ENCODE assay signal across 26 cellular contexts in genomic region chr6:89925826-89926225, GRCh38. TPM values are rescaled to one million over a fixed set of nuclear protein-coding genes. Genes with fewer than 3 reads are reported as not detected.
DNase-seq lines count a peak whose midpoint lies in the region; ATAC-seq and TF ChIP-seq lines count a peak whose summit lies in the region.
"Had no signal": no experiment of that assay in that cellular context is flagged by ENCODE, and none has a peak within 500 bp of the region (broad histone marks: within the 10 kb centered on the region; RNA-seq: fewer than 3 reads in every experiment).

No MANE protein-coding gene starts in this region.

- H3K14ac ChIP-seq in IMR-90 (replicated peaks; ENCODE audit: low read depth, low read length) (no peak overlapping the region), mesenchymal stem cell (ENCODE audit: low read length in 2 of 2) (no peak overlapping the region)

- H3K4ac ChIP-seq in IMR-90 (ENCODE audit: low read depth, low read length) (no peak overlapping the region), mesenchymal stem cell (ENCODE audit: low read depth in 1 of 2, low read length in 2 of 2) (no peak overlapping the region), mesendoderm (ENCODE audit: low read depth, low read length) (no peak overlapping the region)

- no peak overlapping the region for H2BK12ac ChIP-seq in mesenchymal stem cell (ENCODE audit: low read length in 2 of 2)

- H3K23ac ChIP-seq in IMR-90 (ENCODE audit: low read depth, low read length) (no peak overlapping the region), mesenchymal stem cell (ENCODE audit: low read length in 2 of 2) (no peak overlapping the region), mesendoderm (ENCODE audit: low read length) (no peak overlapping the region)

- in situ Hi-C loops in IMR-90 (cut with MboI; ENCODE audit: low sequenced_read_pairs) = no loop called here

- no peak overlapping the region for H2BK15ac ChIP-seq in IMR-90 (ENCODE audit: low read depth, low read length)
- H2BK15ac ChIP-seq in mesenchymal stem cell (ENCODE audit: low read depth, poor library complexity, severe bottlenecking) = no peak overlapping the region
- H2BK15ac ChIP-seq in mesendoderm (replicated peaks; ENCODE audit: low read depth) = no peak overlapping the region

- CTCF ChIA-PET in IMR-90 (lab: Yijun Ruan, JAX) = no interaction called here

- BruUV-seq in IMR-90 (replicated peaks; lab: Mats Ljungman, UMichigan) = no TSS peak

- peaks cover 11% of the 10 kb centered on the region for H3K4me1 Mint-ChIP-seq in endodermal cell

- no peak overlapping the region for H2BK20ac ChIP-seq in IMR-90 (ENCODE audit: low read depth, low read length)

- no peak overlapping the region for H3K4me3 Mint-ChIP-seq in endodermal cell
- H3K4me3 Mint-ChIP-seq: brain, CD14-positive monocyte had no signal

- H3K27me3 ChIP-seq in IMR-90 (ENCODE audit: control insufficient read depth, insufficient read depth, low read length) (no peaks in the 10 kb centered on the region; the same call in 1 of the 2 replicates), mesenchymal stem cell (ENCODE audit: control insufficient read depth in 1 of 2, insufficient read depth in 1 of 2, low read length in 2 of 2) (peaks cover 0 to 3% of the 10 kb centered on the region in 2 experiments), mesendoderm (ENCODE audit: insufficient read depth, low read length, poor library complexity) (no peaks in the 10 kb centered on the region), endodermal cell (ENCODE audit: control insufficient read depth, insufficient read depth, low read length, poor library complexity, severe bottlenecking) (no peaks in the 10 kb centered on the region)
- H3K27me3 ChIP-seq: colonic mucosa, sigmoid colon, uterus had no signal

- H3K27ac ChIP-seq in IMR-90 (ENCODE audit: insufficient read depth, low read length) (no peak overlapping the region), mesenchymal stem cell (ENCODE audit: low read length, poor library complexity, severe bottlenecking) (no peak overlapping the region), mesendoderm (ENCODE audit: low read depth, low read length) (no peak overlapping the region), endodermal cell (ENCODE audit: low read depth, low read length) (no peak overlapping the region)
- H3K27ac ChIP-seq: colonic mucosa, heart left ventricle, sigmoid colon, suprapubic skin, uterus had no signal

- no peak overlapping the region for H3K9ac ChIP-seq in IMR-90 (ENCODE audit: low read depth, low read length)
- H3K9ac ChIP-seq in mesenchymal stem cell (ENCODE audit: low read length) = no peak overlapping the region
- H3K9ac ChIP-seq in mesendoderm (ENCODE audit: low read length) = no peak overlapping the region
- H3K9ac ChIP-seq in endodermal cell (ENCODE audit: extremely low read depth, low read length, poor library complexity, severe bottlenecking) = no peak overlapping the region

- no peaks in the 10 kb centered on the region for H3K36me3 ChIP-seq in IMR-90 (ENCODE audit: control insufficient read depth, insufficient read depth, low read length)
- H3K36me3 ChIP-seq in mesenchymal stem cell (ENCODE audit: control insufficient read depth in 1 of 2, insufficient read depth in 2 of 2, low read depth in 1 of 2, low read length in 2 of 2) = no peaks in the 10 kb centered on the region
- no peaks in the 10 kb centered on the region for H3K36me3 ChIP-seq in mesendoderm (ENCODE audit: control insufficient read depth, insufficient read depth, low read length)
- H3K36me3 ChIP-seq in endodermal cell (ENCODE audit: control insufficient read depth, insufficient read depth, low read length) = no peaks in the 10 kb centered on the region
- H3K36me3 ChIP-seq: colonic mucosa, HAP-1, heart left ventricle, sigmoid colon, suprapubic skin, uterus had no signal

- H4K20me1 ChIP-seq in IMR-90 (ENCODE audit: insufficient read depth, low read length) = no peaks in the 10 kb centered on the region

- H3K4me1 ChIP-seq in IMR-90 (ENCODE audit: control insufficient read depth, insufficient read depth, low read length) = no peaks in the 10 kb centered on the region; the same call in 1 of the 2 replicates
- H3K4me1 ChIP-seq in mesenchymal stem cell (ENCODE audit: control insufficient read depth, insufficient read depth, low read depth, low read length) = peaks cover 4% of the 10 kb centered on the region
- no peaks in the 10 kb centered on the region for H3K4me1 ChIP-seq in mesendoderm (ENCODE audit: control insufficient read depth, low read depth, low read length)
- no peaks in the 10 kb centered on the region for H3K4me1 ChIP-seq in endodermal cell (ENCODE audit: control insufficient read depth, insufficient read depth, low read length)
- H3K4me1 ChIP-seq: colonic mucosa, HAP-1, sigmoid colon, suprapubic skin, uterus had no signal

- H3K18ac ChIP-seq in IMR-90 (ENCODE audit: low read depth, low read length) (no peak overlapping the region), mesenchymal stem cell (ENCODE audit: low read depth in 1 of 2, low read length in 2 of 2) (no peak overlapping the region), mesendoderm (ENCODE audit: low read length) (no peak overlapping the region)

- H3K4me2 ChIP-seq in IMR-90 (ENCODE audit: low read depth, low read length) (no peak overlapping the region), mesenchymal stem cell (ENCODE audit: low read length, poor library complexity, severe bottlenecking) (no peak overlapping the region), mesendoderm (ENCODE audit: low read length) (no peak overlapping the region)

- dilution Hi-C loops in IMR-90 (cut with HindIII; ENCODE audit: low sequenced_read_pairs, unreplicated experiment) = no loop called here

- H2AK9ac ChIP-seq in IMR-90 (replicated peaks; ENCODE audit: low read depth, low read length, poor library complexity) = no peak overlapping the region

- TF ChIP-seq CTCF in IMR-90 (conservative IDR thresholded peaks at IDR 0.05; ENCODE audit: low read depth, low read length) = no peak
- TF ChIP-seq CTCF in endodermal cell (conservative IDR thresholded peaks at IDR 0.05) = no peak

- peaks cover 4% of the 10 kb centered on the region for H3K36me3 Mint-ChIP-seq in endodermal cell (ENCODE audit: low read depth)
- H3K36me3 Mint-ChIP-seq: CD14-positive monocyte had no signal

- H3K27me3 Mint-ChIP-seq in endodermal cell (ENCODE audit: insufficient read depth) = no peaks in the 10 kb centered on the region
- H3K27me3 Mint-ChIP-seq: brain had no signal

- H3K79me1 ChIP-seq in IMR-90 (ENCODE audit: low read depth in 1 of 2, low read length in 2 of 2) (no peaks in the 10 kb centered on the region), mesenchymal stem cell (replicated peaks; ENCODE audit: low read length, poor library complexity, severe bottlenecking) (no peaks in the 10 kb centered on the region), mesendoderm (ENCODE audit: low read length) (no peaks in the 10 kb centered on the region)

- POLR2A ChIA-PET in IMR-90 (lab: Charles Lee; ENCODE audit: unreplicated experiment) = no interaction called here

- no peak overlapping the region for H3K27ac Mint-ChIP-seq in endodermal cell
- H3K27ac Mint-ChIP-seq: brain, CD14-positive monocyte had no signal

- no peak overlapping the region for H4K5ac ChIP-seq in IMR-90 (ENCODE audit: low read depth, low read length)
- no peak overlapping the region for H4K5ac ChIP-seq in mesendoderm (ENCODE audit: low read length)

- H2AK5ac ChIP-seq in IMR-90 (ENCODE audit: low read depth, low read length) (no peak overlapping the region), mesenchymal stem cell (ENCODE audit: low read length, severe bottlenecking) (no peak overlapping the region), mesendoderm (ENCODE audit: low read length) (no peak overlapping the region)

- H2AFZ ChIP-seq in IMR-90 (replicated peaks; ENCODE audit: low read length, poor library complexity) (no peak overlapping the region), mesenchymal stem cell (ENCODE audit: low read depth, low read length) (no peak overlapping the region)

- H4K8ac ChIP-seq in IMR-90 (ENCODE audit: low read depth in 2 of 2, low read length in 2 of 2) (no peak overlapping the region), mesenchymal stem cell (ENCODE audit: low read length) (no peak overlapping the region), mesendoderm (ENCODE audit: low read depth, low read length) (no peak overlapping the region)

- no peaks in the 10 kb centered on the region for H3K9me1 ChIP-seq in IMR-90 (ENCODE audit: insufficient read depth, low read length)

- TF ChIP-seq RAD21 in IMR-90 (IDR thresholded peaks at IDR 0.05; ENCODE audit: low read length) = no peak

- DNase-seq in ELR (ENCODE audit: low read depth) (peak; percentile 83), IMR-90 (peak; percentile 21), amniotic epithelial cell (ENCODE audit: low read depth) (peak; percentile 60), mesenchymal stem cell (peak; percentile 19), mesendoderm (no peak), endodermal cell (no peak)
- DNase-seq: activated T-cell treated with anti-CD3 and anti-CD28 coated beads, Interleukin-2, amount 50 U/mL, for 1 hour; colonic mucosa; DMS 273 treated with DMSO at 0.1 percent for 48 hours; heart left ventricle; KBM-7; NCI-H1048; NCI-H187; NCI-H69; posterior cingulate gyrus; sigmoid colon; stimulated activated CD8-positive, alpha-beta memory T cell treated with anti-CD3 and anti-CD28 coated beads, Interleukin-4, amount 100 ng/mL, for 48 hours; T-helper 9 cell; uterus had no signal

- H3K9me3 Mint-ChIP-seq in endodermal cell = no peaks in the 10 kb centered on the region

- H3K4me3 ChIP-seq in IMR-90 (ENCODE audit: insufficient read depth, low read depth, low read length) (no peak overlapping the region), mesenchymal stem cell (ENCODE audit: insufficient read depth in 1 of 2, low read depth in 1 of 2, low read length in 2 of 2) (no peak overlapping the region), mesendoderm (ENCODE audit: low read length) (no peak overlapping the region), endodermal cell (ENCODE audit: low read length) (no peak overlapping the region)
- H3K4me3 ChIP-seq: colonic mucosa, HAP-1, heart left ventricle, sigmoid colon, suprapubic skin, uterus had no signal

- H3K79me2 ChIP-seq in mesendoderm (ENCODE audit: control insufficient read depth, insufficient read depth, low read length) = no peaks in the 10 kb centered on the region

- intact Hi-C loops in IMR-90 (cut with micrococcal nuclease) = no loop called here

- no peaks in the 10 kb centered on the region for H3K9me3 ChIP-seq in IMR-90 (ENCODE audit: control insufficient read depth, insufficient read depth, low read length)
- no peaks in the 10 kb centered on the region for H3K9me3 ChIP-seq in mesenchymal stem cell (ENCODE audit: control insufficient read depth, low read length)
- H3K9me3 ChIP-seq in endodermal cell (ENCODE audit: control insufficient read depth, low read length) = no peaks in the 10 kb centered on the region
- H3K9me3 ChIP-seq: colonic mucosa, HAP-1, heart left ventricle, sigmoid colon, suprapubic skin, uterus had no signal

- H4K91ac ChIP-seq in IMR-90 (ENCODE audit: insufficient read depth, low read depth, low read length) (no peak overlapping the region), mesenchymal stem cell (ENCODE audit: low read length) (no peak overlapping the region)

- H2BK120ac ChIP-seq in IMR-90 (ENCODE audit: low read depth, low read length) = no peak overlapping the region
- H2BK120ac ChIP-seq in mesenchymal stem cell (ENCODE audit: low read depth, low read length) = no peak overlapping the region
- no peak overlapping the region for H2BK120ac ChIP-seq in mesendoderm (ENCODE audit: low read depth, low read length)

- TF ChIP-seq POLR2A in IMR-90 (IDR thresholded peaks at IDR 0.05; ENCODE audit: low read depth, low read length) = no peak

- H3K56ac ChIP-seq in IMR-90 (ENCODE audit: extremely low read depth, insufficient read depth, low read length) = no peak overlapping the region
- no peak overlapping the region for H3K56ac ChIP-seq in mesendoderm (ENCODE audit: low read length)

- WGBS in IMR-90 (ENCODE audit: extremely low coverage in 2 of 2, insufficient read length in 1 of 2), 2 experiments = no CpG with 5 or more reads among the region's 2 CpGs
- 65% methylated on average over 2 of the region's 2 CpGs for WGBS in mesenchymal stem cell
- WGBS in mesendoderm (ENCODE audit: extremely low coverage, insufficient coverage, low lambda C conversion rate) = no CpG with 5 or more reads among the region's 2 CpGs
- 85 to 95% methylated on average over 2 of the region's 2 CpGs for WGBS in endodermal cell (ENCODE audit: insufficient coverage in 1 of 2, insufficient read length in 1 of 2), 2 experiments

- H2BK5ac ChIP-seq in IMR-90 (ENCODE audit: low read depth, low read length, poor library complexity, severe bottlenecking) = no peak overlapping the region
- no peak overlapping the region for H2BK5ac ChIP-seq in mesenchymal stem cell (ENCODE audit: low read depth, low read length, poor library complexity, severe bottlenecking)
- H2BK5ac ChIP-seq in mesendoderm (ENCODE audit: low read length) = no peak overlapping the region

- no peak for ATAC-seq in IMR-90 (ENCODE audit: low read depth)
- ATAC-seq in GM21717 (IDR thresholded peaks at IDR 0.05; ENCODE audit: unreplicated experiment) = no peak
- ATAC-seq: heart left ventricle had no signal

RNA-seq across cellular contexts. Expression of gene GJA10, which starts 31.6 kb away (rescaled TPM):
- total RNA-seq in IMR-90 (2012; rRNA removed) (not detected in 2 replicates), endodermal cell (under 1 TPM in 1 of 2 donors, not detected in 1; 0.42 TPM)
- polyA plus RNA-seq in IMR-90 (2012; rRNA removed) = not detected in 2 replicates
- not detected in 2 replicates for polyA plus RNA-seq in IMR-90 (2012; cell fraction: cytosol; rRNA removed)
- polyA plus RNA-seq in IMR-90 (2012; cell fraction: nucleus; rRNA removed; ENCODE audit: low replicate concordance) = not detected in 2 replicates
- polyA plus RNA-seq in mesenchymal stem cell (2013, experiment 1 of 2) = not detected
- not detected for polyA plus RNA-seq in mesenchymal stem cell (2013, experiment 2 of 2)
- polyA plus RNA-seq in mesendoderm (2013, experiment 1 of 2) = 0.07 TPM
- polyA plus RNA-seq in mesendoderm (2013, experiment 2 of 2) = not detected
- not detected for polyA plus RNA-seq in endodermal cell (2013, experiment 1 of 2)
- not detected for polyA plus RNA-seq in endodermal cell (2013, experiment 2 of 2)
- total RNA-seq: colonic mucosa, G401, heart left ventricle, sigmoid colon, suprapubic skin, uterus had no signal
- polyA plus RNA-seq: CD14-positive monocyte, heart left ventricle, neural cell, sigmoid colon had no signal

Comparison
In these comparisons a context has a peak if more than half of its experiments do, and no peak if none do; other contexts are left out.
1. DNase-seq: peak in ELR (single experiment), IMR-90 (single experiment), amniotic epithelial cell (single experiment) and mesenchymal stem cell (single experiment); none in mesendoderm (single experiment) and endodermal cell (single experiment).